18 cellular contexts compared by ENCODE assay signal in genomic region chr10:119348516-119349240, GRCh38.
DNase-seq lines count a peak whose midpoint lies in the region; ATAC-seq and TF ChIP-seq lines count a peak whose summit lies in the region.
"Had no signal": no experiment of that assay in that cellular context is flagged by ENCODE, and none has a peak within 500 bp of the region (broad histone marks: within the 10 kb centered on the region; RNA-seq: fewer than 3 reads in every experiment).

No MANE protein-coding gene starts in this region.

- POLR2A ChIA-PET in MCF 10A (lab: Yijun Ruan, JAX), result no interaction called here

- H3K27me3 Mint-ChIP-seq in MCF 10A (ENCODE audit: insufficient read depth, unreplicated experiment) (no peaks in the 10 kb centered on the region), neural progenitor cell (ENCODE audit: insufficient read depth, low read depth) (peaks cover 4% of the 10 kb centered on the region)
- H3K27me3 Mint-ChIP-seq: stimulated activated naive CD8-positive, alpha-beta T cell treated with anti-CD3 and anti-CD28 coated beads, Interleukin-15, Interleukin-2, amounts not matched to agents 100 ng/mL and 50 ng/mL, for 24 hours had no signal

- no peak for TF ChIP-seq EP300 in gastroesophageal sphincter (IDR thresholded peaks at IDR 0.05)

- H3K79me2 ChIP-seq in neural progenitor cell (ENCODE audit: low read depth), result no peaks in the 10 kb centered on the region

- H3K4me3 ChIP-seq in breast epithelium (peak overlapping the region in 1 of 3 donors; percentile 15), gastroesophageal sphincter (no peak overlapping the region), neural progenitor cell (no peak overlapping the region), aorta (ENCODE audit: low read length in 2 of 2) (no peak overlapping the region)
- H3K4me3 ChIP-seq: PC-9 had no signal

- peaks cover 4% of the 10 kb centered on the region for H3F3A ChIP-seq in neural progenitor cell (ENCODE audit: low read depth)

- TF ChIP-seq CTCF in breast epithelium (IDR thresholded peaks at IDR 0.05), result peak in 1 of 3 donors; percentile 24
- TF ChIP-seq CTCF in MCF 10A (IDR thresholded peaks at IDR 0.05; ENCODE audit: unreplicated experiment), result no peak
- peak in 3 of 4 experiments; percentile 17 to 28 (median 25) for TF ChIP-seq CTCF in gastroesophageal sphincter (IDR thresholded peaks at IDR 0.05)
- TF ChIP-seq CTCF in neural progenitor cell (IDR thresholded peaks at IDR 0.05), result no peak

- H3K9me3 Mint-ChIP-seq in MCF 10A (ENCODE audit: unreplicated experiment), result peaks cover 7% of the 10 kb centered on the region
- H3K9me3 Mint-ChIP-seq in neural progenitor cell, result peaks cover 3% of the 10 kb centered on the region

- H4K20me1 ChIP-seq in neural progenitor cell (ENCODE audit: low read depth), result no peaks in the 10 kb centered on the region

- H3K9ac ChIP-seq in neural progenitor cell, result no peak overlapping the region

- H3K36me3 ChIP-seq in breast epithelium (no peaks in the 10 kb centered on the region), gastroesophageal sphincter (no peaks in the 10 kb centered on the region), neural progenitor cell (no peaks in the 10 kb centered on the region), aorta (ENCODE audit: control insufficient read depth in 1 of 2, insufficient read depth in 2 of 2, low read length in 1 of 2) (no peaks in the 10 kb centered on the region)

- H3K27ac Mint-ChIP-seq in MCF 10A (ENCODE audit: low read depth, unreplicated experiment) (no peak overlapping the region), neural progenitor cell (peak overlapping the region; percentile 3)
- H3K27ac Mint-ChIP-seq: stimulated activated naive CD8-positive, alpha-beta T cell treated with anti-CD3 and anti-CD28 coated beads, Interleukin-15, Interleukin-2, amounts not matched to agents 100 ng/mL and 50 ng/mL, for 24 hours; WTC11 had no signal

- no peak overlapping the region for H3K4me2 ChIP-seq in neural progenitor cell
- H3K4me2 ChIP-seq: PC-9 had no signal

- H3K27ac ChIP-seq in breast epithelium, result peak overlapping the region; percentile 64 to 87
- H3K27ac ChIP-seq in gastroesophageal sphincter, result peak overlapping the region in 3 of 4 donors; percentile 48 to 73 (median 69)
- H3K27ac ChIP-seq in neural progenitor cell, result no peak overlapping the region
- no peak overlapping the region for H3K27ac ChIP-seq in aorta (ENCODE audit: low read depth in 1 of 2, low read length in 2 of 2)
- H3K27ac ChIP-seq: PC-9 had no signal

- intact Hi-C loops in breast epithelium (cut with DNase I; ENCODE audit: low total_unique reads) (no loop called here), MCF 10A (cut with micrococcal nuclease) (no loop called here), aorta (cut with DNase I) (no loop called here)

- H2AFZ ChIP-seq in neural progenitor cell (replicated peaks), result no peak overlapping the region
- H2AFZ ChIP-seq: PC-9 had no signal

- no peaks in the 10 kb centered on the region for H3K27me3 ChIP-seq in breast epithelium
- no peaks in the 10 kb centered on the region for H3K27me3 ChIP-seq in gastroesophageal sphincter
- H3K27me3 ChIP-seq in neural progenitor cell, result no peaks in the 10 kb centered on the region
- H3K27me3 ChIP-seq in aorta (ENCODE audit: control insufficient read depth in 1 of 2, insufficient read depth in 2 of 2, low read length in 1 of 2), result no peaks in the 10 kb centered on the region

- CTCF ChIA-PET in MCF 10A (lab: Yijun Ruan, JAX), result interaction anchor here (0.7 kb wide), 1 partner anchor 32 kb away, joined by 5 read pairs; no protein-coding TSS in a partner anchor

- H3K4me1 ChIP-seq in breast epithelium (peaks cover 0 to 11% of the 10 kb centered on the region in 2 donors), gastroesophageal sphincter (peaks cover 0 to 59% (median 23%) of the 10 kb centered on the region in 3 donors), neural progenitor cell (peaks cover 10% of the 10 kb centered on the region), aorta (ENCODE audit: control insufficient read depth in 1 of 2, insufficient read depth in 2 of 2, low read length in 2 of 2) (no peaks in the 10 kb centered on the region)

- H3K4me3 Mint-ChIP-seq in MCF 10A (ENCODE audit: unreplicated experiment) (no peak overlapping the region), neural progenitor cell (no peak overlapping the region)
- H3K4me3 Mint-ChIP-seq: stimulated activated naive CD8-positive, alpha-beta T cell treated with anti-CD3 and anti-CD28 coated beads, Interleukin-15, Interleukin-2, amounts not matched to agents 100 ng/mL and 50 ng/mL, for 24 hours; WTC11 had no signal

- no peak for TF ChIP-seq POLR2A in breast epithelium (IDR thresholded peaks at IDR 0.05)
- TF ChIP-seq POLR2A in gastroesophageal sphincter (IDR thresholded peaks at IDR 0.05), result no peak

- peak; percentile 81 for ATAC-seq in gastroesophageal sphincter
- ATAC-seq in aorta (ENCODE audit: low FRiP score), result peak; percentile 54
- no peak for ATAC-seq in GM18861 (IDR thresholded peaks at IDR 0.05; ENCODE audit: unreplicated experiment)
- ATAC-seq in GM18870 (IDR thresholded peaks at IDR 0.05; ENCODE audit: unreplicated experiment), result no peak
- ATAC-seq: WTC11 had no signal

- DNase-seq in breast epithelium (ENCODE audit: low spot score in 2 of 2) (peak in 1 of 2 donors; percentile 32), MCF 10A (ENCODE audit: unreplicated experiment) (no peak), neural progenitor cell (ENCODE audit: low spot score) (no peak), aorta (peak in 1 of 2 donors; percentile 69), NCI-H69 (lab: John Stamatoyannopoulos, UW) (no peak)
- DNase-seq: 8988T; activated naive CD4-positive, alpha-beta T cell treated with Interleukin-2 at 50 U/mL for 16 hours; GF-D8; NCI-H1694; NCI-H510A; PC-9; retina; stimulated activated CD4-positive, alpha-beta T cell treated with anti-CD3 and anti-CD28 coated beads, Interleukin-4, amount 100 ng/mL, for 4 hours had no signal

- H3K36me3 Mint-ChIP-seq in MCF 10A (ENCODE audit: insufficient read depth, unreplicated experiment) (no peaks in the 10 kb centered on the region), neural progenitor cell (peaks cover 10% of the 10 kb centered on the region)

- no TSS peak for BruUV-seq in MCF 10A (replicated peaks; lab: Mats Ljungman, UMichigan)

- H3K9me3 ChIP-seq in breast epithelium (no peaks in the 10 kb centered on the region), gastroesophageal sphincter (peaks cover 0 to 5% (median 0%) of the 10 kb centered on the region in 3 donors), neural progenitor cell (ENCODE audit: low read depth) (no peaks in the 10 kb centered on the region), aorta (ENCODE audit: control insufficient read depth, low read length) (no peaks in the 10 kb centered on the region)

- WGBS in gastroesophageal sphincter (ENCODE audit: low coverage in 1 of 2), 2 donors, result 25 to 57% methylated on average over 5 to 11 of the region's 15 CpGs
- WGBS in aorta, 2 donors, result 45 to 52% methylated on average over 15 of the region's 15 CpGs

- H3K4me1 Mint-ChIP-seq in MCF 10A (ENCODE audit: insufficient read depth, unreplicated experiment), result no peaks in the 10 kb centered on the region
- H3K4me1 Mint-ChIP-seq in neural progenitor cell, result peaks cover 22% of the 10 kb centered on the region

Comparison
In these comparisons a context has a peak if more than half of its experiments do, and no peak if none do; other contexts are left out.
1. H3K27ac ChIP-seq: peak in breast epithelium (2 of 2) and gastroesophageal sphincter (3 of 4); none in neural progenitor cell (single experiment) and aorta (0 of 2).
2. CTCF ChIP-seq: peak in gastroesophageal sphincter (3 of 4); none in MCF 10A (single experiment) and neural progenitor cell (single experiment).
3. ATAC-seq: peak in gastroesophageal sphincter (single experiment) and aorta (single experiment); none in GM18861 (single experiment) and GM18870 (single experiment).